1 cellular context compared by ENCODE assay signal in genomic region chr1:119330940-119331263, GRCh38.
TF ChIP-seq lines count a peak whose summit lies in the region.

No MANE protein-coding gene starts in this region.

TF ChIP-seq in K562, 482 proteins besides CTCF, POLR2A, EP300 and RAD21 (continued from another document):
- TF ChIP-seq, protein P1, sequence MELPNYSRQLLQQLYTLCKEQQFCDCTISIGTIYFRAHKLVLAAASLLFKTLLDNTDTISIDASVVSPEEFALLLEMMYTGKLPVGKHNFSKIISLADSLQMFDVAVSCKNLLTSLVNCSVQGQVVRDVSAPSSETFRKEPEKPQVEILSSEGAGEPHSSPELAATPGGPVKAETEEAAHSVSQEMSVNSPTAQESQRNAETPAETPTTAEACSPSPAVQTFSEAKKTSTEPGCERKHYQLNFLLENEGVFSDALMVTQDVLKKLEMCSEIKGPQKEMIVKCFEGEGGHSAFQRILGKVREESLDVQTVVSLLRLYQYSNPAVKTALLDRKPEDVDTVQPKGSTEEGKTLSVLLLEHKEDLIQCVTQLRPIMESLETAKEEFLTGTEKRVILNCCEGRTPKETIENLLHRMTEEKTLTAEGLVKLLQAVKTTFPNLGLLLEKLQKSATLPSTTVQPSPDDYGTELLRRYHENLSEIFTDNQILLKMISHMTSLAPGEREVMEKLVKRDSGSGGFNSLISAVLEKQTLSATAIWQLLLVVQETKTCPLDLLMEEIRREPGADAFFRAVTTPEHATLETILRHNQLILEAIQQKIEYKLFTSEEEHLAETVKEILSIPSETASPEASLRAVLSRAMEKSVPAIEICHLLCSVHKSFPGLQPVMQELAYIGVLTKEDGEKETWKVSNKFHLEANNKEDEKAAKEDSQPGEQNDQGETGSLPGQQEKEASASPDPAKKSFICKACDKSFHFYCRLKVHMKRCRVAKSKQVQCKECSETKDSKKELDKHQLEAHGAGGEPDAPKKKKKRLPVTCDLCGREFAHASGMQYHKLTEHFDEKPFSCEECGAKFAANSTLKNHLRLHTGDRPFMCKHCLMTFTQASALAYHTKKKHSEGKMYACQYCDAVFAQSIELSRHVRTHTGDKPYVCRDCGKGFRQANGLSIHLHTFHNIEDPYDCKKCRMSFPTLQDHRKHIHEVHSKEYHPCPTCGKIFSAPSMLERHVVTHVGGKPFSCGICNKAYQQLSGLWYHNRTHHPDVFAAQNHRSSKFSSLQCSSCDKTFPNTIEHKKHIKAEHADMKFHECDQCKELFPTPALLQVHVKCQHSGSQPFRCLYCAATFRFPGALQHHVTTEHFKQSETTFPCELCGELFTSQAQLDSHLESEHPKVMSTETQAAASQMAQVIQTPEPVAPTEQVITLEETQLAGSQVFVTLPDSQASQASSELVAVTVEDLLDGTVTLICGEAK (IDR thresholded peaks at IDR 0.05), result peak; percentile 81
- TF ChIP-seq, protein P1 (CRISPR knock-in tag; IDR thresholded peaks at IDR 0.05), result no peak
